29 cellular contexts compared by ENCODE assay signal in genomic region chr3:98681486-98681885, GRCh38.
"Had no signal": no experiment of that assay in that cellular context is flagged by ENCODE, and none has a peak within 500 bp of the region (broad histone marks: within the 10 kb centered on the region; RNA-seq: fewer than 3 reads in every experiment).

No MANE protein-coding gene starts in this region.

- H3K4me3 Mint-ChIP-seq: naive thymus-derived CD8-positive, alpha-beta T cell; natural killer cell treated with Interleukin-12 subunit alpha and Interleukin-12 subunit beta and Interleukin-15 and Interleukin-18, amount 100 ng/mL, for 72 hours; nephron progenitor cell; neural crest cell; stimulated activated memory B cell treated with anti-CD40 and anti-IgM and Interleukin-4, amounts not matched to agents 10 μg/mL and 1 μg/mL and 100 μg/mL, for 72 hours; type B pancreatic cell had no signal

- H3K27ac Mint-ChIP-seq: naive thymus-derived CD8-positive, alpha-beta T cell; natural killer cell treated with Interleukin-12 subunit alpha and Interleukin-12 subunit beta and Interleukin-15 and Interleukin-18, amount 100 ng/mL, for 72 hours; nephron progenitor cell; stimulated activated memory B cell treated with anti-CD40 and anti-IgM and Interleukin-4, amounts not matched to agents 10 μg/mL and 1 μg/mL and 100 μg/mL, for 72 hours; type B pancreatic cell had no signal

- H3K4me1 ChIP-seq: pancreas, prostate gland, right atrium auricular region, spleen, stomach, thyroid gland, tibial nerve, upper lobe of right lung, uterus had no signal

- H3K4me1 Mint-ChIP-seq: naive thymus-derived CD8-positive, alpha-beta T cell; nephron progenitor cell; neural crest cell; stimulated activated memory B cell treated with anti-CD40 and anti-IgM and Interleukin-4, amounts not matched to agents 10 μg/mL and 1 μg/mL and 100 μg/mL, for 72 hours had no signal

- FAIRE-seq: pancreas had no signal

- H3K9me3 Mint-ChIP-seq: type B pancreatic cell had no signal

- DNase-seq: naive thymus-derived CD8-positive, alpha-beta T cell; nephron progenitor cell; nucleus accumbens; pancreas; retina; spleen; stimulated activated CD4-positive, alpha-beta T cell treated with anti-CD3 and anti-CD28 coated beads, Interleukin-12 subunit alpha, Interleukin-12 subunit beta, amount 100 ng/mL, for 4 hours; stimulated activated CD4-positive, alpha-beta T cell treated with anti-CD3 and anti-CD28 coated beads, Interleukin-1b, Interleukin-23, amount 100 ng/mL, for 48 hours; stimulated activated CD4-positive, alpha-beta T cell treated with anti-CD3 and anti-CD28 coated beads, Interleukin-4, amount 100 ng/mL, for 1 hour; stimulated activated CD4-positive, alpha-beta T cell treated with anti-CD3 and anti-CD28 coated beads, Interleukin-4, amount 100 ng/mL, for 4 hours; stimulated activated CD8-positive, alpha-beta memory T cell treated with anti-CD3 and anti-CD28 coated beads, Interleukin-4, amount 100 ng/mL, for 48 hours; stimulated activated naive CD4-positive, alpha-beta T cell; stimulated activated naive CD8-positive, alpha-beta T cell treated with anti-CD3 and anti-CD28 coated beads, Interleukin-15, Interleukin-2, amounts not matched to agents 100 U/mL and 50 U/mL, for 24 hours; stomach; thyroid gland; upper lobe of right lung; uterus had no signal

- H3K9me3 ChIP-seq: neutrophil, pancreas, prostate gland, right atrium auricular region, stomach, thoracic aorta, thyroid gland, tibial nerve, upper lobe of right lung, uterus had no signal

- H3K36me3 ChIP-seq: neutrophil, pancreas, prostate gland, right atrium auricular region, spleen, stomach, thoracic aorta, thyroid gland, tibial nerve, upper lobe of right lung had no signal

- H3K27me3 ChIP-seq: neutrophil, pancreas, right atrium auricular region, stomach, thyroid gland, tibial nerve, upper lobe of right lung, uterus had no signal

- H3K27ac ChIP-seq: neutrophil, pancreas, prostate gland, right atrium auricular region, spleen, stomach, thoracic aorta, thyroid gland, tibial nerve, upper lobe of right lung, uterus had no signal

- H3K27me3 Mint-ChIP-seq: type B pancreatic cell had no signal

- H3K4me3 ChIP-seq: pancreas, prostate gland, right atrium auricular region, skin epidermis, smooth muscle cell, spleen, stomach, thoracic aorta, thyroid gland, tibial nerve, upper lobe of right lung, uterus had no signal

- ATAC-seq: naive thymus-derived CD8-positive, alpha-beta T cell; natural killer cell treated with Interleukin-12 subunit alpha and Interleukin-12 subunit beta and Interleukin-15 and Interleukin-18, amount 100 ng/mL, for 72 hours; pancreas; sciatic nerve; stimulated activated memory B cell treated with anti-CD40 and anti-IgM and Interleukin-4, amounts not matched to agents 10 μg/mL and 1 μg/mL and 100 μg/mL, for 72 hours; stimulated activated naive CD8-positive, alpha-beta T cell treated with anti-CD3 and anti-CD28 coated beads, Interleukin-15, Interleukin-2, amounts not matched to agents 100 U/mL and 50 U/mL, for 24 hours; upper lobe of right lung had no signal

- H3K4me2 ChIP-seq: smooth muscle cell had no signal
